Comparison of ENCODE assay signal across 22 cellular contexts in genomic region chr2:83933743-83934142, GRCh38.
DNase-seq lines count a peak whose midpoint lies in the region; ATAC-seq, FAIRE-seq and TF ChIP-seq lines count a peak whose summit lies in the region.
"Had no signal": no experiment of that assay in that cellular context is flagged by ENCODE, and none has a peak within 500 bp of the region (broad histone marks: within the 10 kb centered on the region; RNA-seq: fewer than 3 reads in every experiment).

No MANE protein-coding gene starts in this region.

- DNase-seq in H9 (no peak), H1 (ENCODE audit: low read depth in 1 of 2, low spot score in 2 of 2) (no peak), mesendoderm (peak; percentile 8), NCI-H1930 (lab: John Stamatoyannopoulos, UW) (no peak)
- DNase-seq: 8988T; ACHN; AML-193; BE2C; CD4-positive, alpha-beta T cell; CD8-positive, alpha-beta memory T cell; DMS53; DMS79 treated with DMSO at 0.1 percent for 48 hours; GF-D8; GOT3; H7 had no signal

- H2BK120ac ChIP-seq in H9 (ENCODE audit: low read depth, low read length, poor library complexity, severe bottlenecking) (no peak overlapping the region), H1 (replicated peaks; ENCODE audit: low read depth, low read length) (no peak overlapping the region), mesendoderm (ENCODE audit: low read depth, low read length) (no peak overlapping the region)

- H2BK20ac ChIP-seq in H9 (ENCODE audit: low read depth, low read length, poor library complexity, severe bottlenecking) (no peak overlapping the region), H1 (ENCODE audit: low read length) (no peak overlapping the region)

- no peak overlapping the region for H3K27ac ChIP-seq in H9 (ENCODE audit: insufficient read length, low read depth, low read length)
- H3K27ac ChIP-seq in H1 (ENCODE audit: low read depth, low read length) = no peak overlapping the region
- H3K27ac ChIP-seq in mesendoderm (ENCODE audit: low read depth, low read length) = no peak overlapping the region
- H3K27ac ChIP-seq: A549; BLaER1 treated with 17β-estradiol and CSF1 and Interleukin-3, amounts not matched to agents 10 nM and 100 nM had no signal

- H3K79me2 ChIP-seq in H9 (ENCODE audit: insufficient read depth, low read length) (no peaks in the 10 kb centered on the region), H1 (ENCODE audit: control insufficient read depth in 1 of 2, insufficient read depth in 2 of 2, low read length in 2 of 2) (no peaks in the 10 kb centered on the region), mesendoderm (ENCODE audit: control insufficient read depth, insufficient read depth, low read length) (no peaks in the 10 kb centered on the region)

- H3K27me3 ChIP-seq in H9 (ENCODE audit: insufficient read depth, low read length) = no peaks in the 10 kb centered on the region
- H3K27me3 ChIP-seq in H1 (replicated peaks in 1 of 4; ENCODE audit: control insufficient read depth in 3 of 4, extremely low read depth in 1 of 4, insufficient read depth in 3 of 4, low read length in 3 of 4) = no peaks in the 10 kb centered on the region
- H3K27me3 ChIP-seq in mesendoderm (ENCODE audit: insufficient read depth, low read length, poor library complexity) = no peaks in the 10 kb centered on the region
- H3K27me3 ChIP-seq: BE2C; BLaER1 treated with 17β-estradiol and CSF1 and Interleukin-3, amounts not matched to agents 10 nM and 100 nM had no signal

- POLR2A ChIA-PET in H1 (lab: Charles Lee; ENCODE audit: partially characterized antibody) = no interaction called here

- TF ChIP-seq CTCF in H9 (conservative IDR thresholded peaks at IDR 0.05) = no peak
- no peak for TF ChIP-seq CTCF in H1 (IDR thresholded peaks at IDR 0.05; ENCODE audit: control extremely low read depth in 1 of 3, insufficient read depth in 1 of 3, low read depth in 1 of 3, low read length in 3 of 3)

- peaks cover 2% of the 10 kb centered on the region; the same call in 1 of the 2 replicates for H3K4me1 ChIP-seq in H9 (ENCODE audit: insufficient read depth, low read length)
- peaks cover 0 to 4% (median 0%) of the 10 kb centered on the region in 4 experiments; a peak in 3 of 7 replicates for H3K4me1 ChIP-seq in H1 (replicated peaks in 1 of 4; ENCODE audit: control insufficient read depth in 3 of 4, insufficient read depth in 4 of 4, low read length in 3 of 4)
- no peaks in the 10 kb centered on the region for H3K4me1 ChIP-seq in mesendoderm (ENCODE audit: control insufficient read depth, low read depth, low read length)
- H3K4me1 ChIP-seq: A549; BE2C; BLaER1 treated with 17β-estradiol and CSF1 and Interleukin-3, amounts not matched to agents 10 nM and 100 nM had no signal

- no peak overlapping the region for H2AFZ ChIP-seq in H9 (ENCODE audit: low read length)
- H2AFZ ChIP-seq in H1 (ENCODE audit: low read length) = no peak overlapping the region

- no peaks in the 10 kb centered on the region for H3K79me1 ChIP-seq in H9 (ENCODE audit: insufficient read depth, low read depth, low read length, poor library complexity, severe bottlenecking)
- no peaks in the 10 kb centered on the region for H3K79me1 ChIP-seq in H1 (ENCODE audit: low read depth, low read length)
- H3K79me1 ChIP-seq in mesendoderm (ENCODE audit: low read length) = no peaks in the 10 kb centered on the region

- H2BK15ac ChIP-seq in H9 (ENCODE audit: low read depth, low read length) (no peak overlapping the region), H1 (ENCODE audit: low read length) (no peak overlapping the region), mesendoderm (replicated peaks; ENCODE audit: low read depth) (no peak overlapping the region)

- H3K9ac ChIP-seq in H9 (ENCODE audit: extremely low read depth, insufficient read length, low read length) (no peak overlapping the region), H1 (replicated peaks in 1 of 4; ENCODE audit: extremely low read depth in 1 of 4, low read depth in 3 of 4, low read length in 3 of 4) (no peak overlapping the region), mesendoderm (ENCODE audit: low read length) (no peak overlapping the region)
- H3K9ac ChIP-seq: BLaER1 treated with 17β-estradiol and CSF1 and Interleukin-3, amounts not matched to agents 10 nM and 100 nM had no signal

- H4K91ac ChIP-seq in H9 (ENCODE audit: insufficient read length, low read depth, low read length) (no peak overlapping the region), H1 (replicated peaks; ENCODE audit: insufficient read length, low read length) (no peak overlapping the region)

- H3K18ac ChIP-seq in H9 (ENCODE audit: insufficient read length, low read depth, low read length) (no peak overlapping the region), H1 (ENCODE audit: extremely low read depth, low read length) (no peak overlapping the region), mesendoderm (ENCODE audit: low read length) (no peak overlapping the region)

- no peaks in the 10 kb centered on the region; a peak in 1 of 7 replicates for H3K36me3 Mint-ChIP-seq in H9 (ENCODE audit: insufficient read depth in 1 of 3, low read depth in 3 of 3)
- H3K36me3 Mint-ChIP-seq: CD14-positive monocyte; CD8-positive, alpha-beta memory T cell had no signal

- ATAC-seq in GM18511 (IDR thresholded peaks at IDR 0.05; ENCODE audit: unreplicated experiment) = no peak
- no peak for ATAC-seq in GM18498 (IDR thresholded peaks at IDR 0.05; ENCODE audit: unreplicated experiment)
- ATAC-seq: A549, HCT116 had no signal

- H2BK5ac ChIP-seq in H9 (ENCODE audit: insufficient read length, low read length) (no peak overlapping the region), H1 (ENCODE audit: low read depth, low read length) (no peak overlapping the region), mesendoderm (ENCODE audit: low read length) (no peak overlapping the region)

- no CpG with 5 or more reads among the region's 2 CpGs for WGBS in H9 (ENCODE audit: extremely low coverage, insufficient read length, low lambda C conversion rate)
- 59% methylated on average over 2 of the region's 2 CpGs; no CpG with 5 or more reads in 1 of the 2 experiments for WGBS in H1 (ENCODE audit: extremely low coverage in 1 of 2, insufficient coverage in 1 of 2, insufficient read length in 1 of 2, insufficient replicate concordance in 2 of 2, low coverage in 1 of 2, low lambda C conversion rate in 2 of 2, missing lambda C conversion rate in 1 of 2), 2 experiments
- no CpG with 5 or more reads among the region's 2 CpGs for WGBS in mesendoderm (ENCODE audit: extremely low coverage, insufficient coverage, low lambda C conversion rate)

- no peak for TF ChIP-seq EP300 in H1 (IDR thresholded peaks at IDR 0.05; ENCODE audit: borderline replicate concordance in 1 of 2, low read depth in 2 of 2, low read length in 2 of 2)

- FAIRE-seq in H1 (lab: Jason Lieb, UNC) = peak; percentile 7
- FAIRE-seq: A549, GM12891 had no signal

- H2AK5ac ChIP-seq in H9 (ENCODE audit: insufficient read length, low read length) (no peak overlapping the region), H1 (ENCODE audit: low read depth, low read length) (no peak overlapping the region), mesendoderm (ENCODE audit: low read length) (no peak overlapping the region)

- H3K4me3 Mint-ChIP-seq in H9 = no peak overlapping the region
- H3K4me3 Mint-ChIP-seq: CD14-positive monocyte; CD4-positive, alpha-beta T cell; CD8-positive, alpha-beta memory T cell had no signal

- H2BK12ac ChIP-seq in H9 (ENCODE audit: insufficient read length, low read depth, low read length) (no peak overlapping the region), H1 (ENCODE audit: low read depth, low read length) (no peak overlapping the region)

- CTCF ChIA-PET in H1 (lab: Charles Lee; ENCODE audit: partially characterized antibody) = no interaction called here

- TF ChIP-seq RAD21 in H1 (IDR thresholded peaks at IDR 0.05 in 1 of 2, conservative IDR thresholded peaks at IDR 0.05 in 1 of 2; ENCODE audit: low read depth in 2 of 2, low read length in 2 of 2) = no peak

- H3K23me2 ChIP-seq in H9 (ENCODE audit: insufficient read length, low read depth, low read length, poor library complexity, severe bottlenecking) = no peaks in the 10 kb centered on the region
- H3K23me2 ChIP-seq in H1 (ENCODE audit: low read depth, low read length) = no peaks in the 10 kb centered on the region

- no peak overlapping the region for H3K56ac ChIP-seq in H9 (ENCODE audit: insufficient read length, low read depth, low read length)
- no peak overlapping the region for H3K56ac ChIP-seq in H1 (replicated peaks; ENCODE audit: insufficient read length, low read depth, low read length)
- no peak overlapping the region for H3K56ac ChIP-seq in mesendoderm (ENCODE audit: low read length)

- H4K20me1 ChIP-seq in H9 (ENCODE audit: control insufficient read depth, insufficient read depth, insufficient read length) (no peaks in the 10 kb centered on the region), H1 (replicated peaks in 1 of 2; ENCODE audit: control insufficient read depth in 1 of 2, insufficient read depth in 2 of 2, low read length in 2 of 2) (no peaks in the 10 kb centered on the region)
- H4K20me1 ChIP-seq: BLaER1 treated with 17β-estradiol and CSF1 and Interleukin-3, amounts not matched to agents 10 nM and 100 nM had no signal

- H3K9me3 ChIP-seq in H9 (ENCODE audit: control insufficient read depth, low read depth, low read length) (no peaks in the 10 kb centered on the region), H1 (ENCODE audit: insufficient read depth in 2 of 2, low read depth in 1 of 2, low read length in 1 of 2) (no peaks in the 10 kb centered on the region)
- H3K9me3 ChIP-seq: A549; BE2C; BLaER1 treated with 17β-estradiol and CSF1 and Interleukin-3, amounts not matched to agents 10 nM and 100 nM had no signal

- no peak overlapping the region for H3K4me3 ChIP-seq in H1 (ENCODE audit: extremely low read depth in 1 of 4, insufficient read depth in 2 of 4, low read depth in 3 of 4, low read length in 4 of 4)
- no peak overlapping the region for H3K4me3 ChIP-seq in mesendoderm (ENCODE audit: low read length)
- H3K4me3 ChIP-seq: A549; BLaER1 treated with 17β-estradiol and CSF1 and Interleukin-3, amounts not matched to agents 10 nM and 100 nM had no signal

- H4K8ac ChIP-seq in H9 (replicated peaks; ENCODE audit: insufficient read length, low read depth, low read length) = no peak overlapping the region
- H4K8ac ChIP-seq in H1 (ENCODE audit: extremely low read depth, insufficient read depth, low read length) = no peak overlapping the region
- no peak overlapping the region for H4K8ac ChIP-seq in mesendoderm (ENCODE audit: low read depth, low read length)

- no peak for TF ChIP-seq POLR2A in H1 (IDR thresholded peaks at IDR 0.05; ENCODE audit: control extremely low read depth in 1 of 2, low read depth in 2 of 2, low read length in 2 of 2)

- H3K9me3 Mint-ChIP-seq in H9 = 0 out of 5 replicates have a peak, but pooled peaks cover 0 to 2% of the 10 kb centered on the region in 2 experiments
- H3K9me3 Mint-ChIP-seq: CD4-positive, alpha-beta T cell; CD8-positive, alpha-beta memory T cell had no signal

- no peaks in the 10 kb centered on the region for H3K27me3 Mint-ChIP-seq in H9 (ENCODE audit: low read depth)
- H3K27me3 Mint-ChIP-seq: CD4-positive, alpha-beta T cell; CD8-positive, alpha-beta memory T cell had no signal

- H3K14ac ChIP-seq in H9 (ENCODE audit: insufficient read depth, low read length) (no peak overlapping the region), H1 (ENCODE audit: insufficient read length) (no peak overlapping the region)

- H4K5ac ChIP-seq in H9 (ENCODE audit: insufficient read length, low read depth, low read length) (no peak overlapping the region), H1 (ENCODE audit: insufficient read length, low read depth, low read length) (no peak overlapping the region), mesendoderm (ENCODE audit: low read length) (no peak overlapping the region)

- H3K4me2 ChIP-seq in H9 (ENCODE audit: insufficient read depth, insufficient read length, low read length) (peak overlapping the region; percentile 20), H1 (ENCODE audit: insufficient read depth in 1 of 2, low read depth in 2 of 2, low read length in 2 of 2) (peak overlapping the region in 1 of 2 experiments; percentile 32; a peak in 1 of 4 replicates), mesendoderm (ENCODE audit: low read length) (no peak overlapping the region)
- H3K4me2 ChIP-seq: A549; BLaER1 treated with 17β-estradiol and CSF1 and Interleukin-3, amounts not matched to agents 10 nM and 100 nM had no signal

- H3T11ph ChIP-seq in H9 (ENCODE audit: low read length) = no peak overlapping the region

- H3K4me1 Mint-ChIP-seq in H9 = peaks cover 26 to 27% of the 10 kb centered on the region in 2 experiments
- H3K4me1 Mint-ChIP-seq: CD14-positive monocyte; CD8-positive, alpha-beta memory T cell had no signal

- H3K23ac ChIP-seq in H9 (ENCODE audit: insufficient read length, low read depth, low read length) (no peak overlapping the region), H1 (ENCODE audit: insufficient read length) (no peak overlapping the region), mesendoderm (ENCODE audit: low read length) (no peak overlapping the region)

- H3K36me3 ChIP-seq in H1 (ENCODE audit: control insufficient read depth in 2 of 4, insufficient read depth in 4 of 4, low read length in 3 of 4) (no peaks in the 10 kb centered on the region), mesendoderm (ENCODE audit: control insufficient read depth, insufficient read depth, low read length) (no peaks in the 10 kb centered on the region)
- H3K36me3 ChIP-seq: BE2C; BLaER1 treated with 17β-estradiol and CSF1 and Interleukin-3, amounts not matched to agents 10 nM and 100 nM had no signal

- H3K27ac Mint-ChIP-seq in H9 = peak overlapping the region in 1 of 3 experiments; percentile 14; a peak in 1 of 7 replicates
- H3K27ac Mint-ChIP-seq: CD14-positive monocyte; CD4-positive, alpha-beta T cell; CD8-positive, alpha-beta memory T cell had no signal

- H3K4ac ChIP-seq in H9 (ENCODE audit: low read depth, low read length) = no peak overlapping the region
- H3K4ac ChIP-seq in H1 (replicated peaks; ENCODE audit: insufficient read length, low read depth, low read length) = no peak overlapping the region
- H3K4ac ChIP-seq in mesendoderm (ENCODE audit: low read depth, low read length) = no peak overlapping the region
